Comparison of ENCODE assay signal across 1 cellular context in genomic region chr20:31835977-31836852, GRCh38.
A peak's percentile ranks its signal among the peaks of the same experiment; 100 is the strongest.
TF ChIP-seq lines count a peak whose summit lies in the region.

No MANE protein-coding gene starts in this region.

TF ChIP-seq in K562, 482 proteins besides CTCF, POLR2A, EP300 and RAD21 (continued from another document and continues in another):
- TF ChIP-seq ZBTB11 (CRISPR knock-in tag; IDR thresholded peaks at IDR 0.05) (no peak), SMARCC2 (IDR thresholded peaks at IDR 0.05; ENCODE audit: low read depth) (peak; percentile 85), DPF2 (IDR thresholded peaks at IDR 0.05) (peak; percentile 94), SP1 (CRISPR knock-in tag; IDR thresholded peaks at IDR 0.05) (peak; percentile 5; the same call in 1 of the 2 replicates), NFATC3 (IDR thresholded peaks at IDR 0.05) (no peak), CREB5 (CRISPR knock-in tag; IDR thresholded peaks at IDR 0.05) (no peak), ZNF717 (CRISPR knock-in tag; IDR thresholded peaks at IDR 0.05) (no peak), MXD1 (CRISPR knock-in tag; IDR thresholded peaks at IDR 0.05; ENCODE audit: borderline replicate concordance, poor library complexity, severe bottlenecking) (no peak), KAT7 (CRISPR knock-in tag; IDR thresholded peaks at IDR 0.05; ENCODE audit: borderline replicate concordance) (no peak), THAP12 (CRISPR knock-in tag; IDR thresholded peaks at IDR 0.05) (no peak), SREBF2 (CRISPR knock-in tag; IDR thresholded peaks at IDR 0.05) (no peak), ZNF592 (IDR thresholded peaks at IDR 0.05) (peak; percentile 85), ZNF41 (CRISPR knock-in tag; conservative IDR thresholded peaks at IDR 0.05) (no peak), RREB1 (CRISPR knock-in tag; IDR thresholded peaks at IDR 0.05) (no peak), SNRNP70 (optimal IDR thresholded peaks at IDR 0.05; ENCODE audit: low read depth, low read length) (no peak), MNT (conservative IDR thresholded peaks at IDR 0.05) (no peak), TAL1 (IDR thresholded peaks at IDR 0.05) (no peak), ZNF175 (CRISPR knock-in tag; IDR thresholded peaks at IDR 0.05; ENCODE audit: low read depth) (no peak), RBBP5 (IDR thresholded peaks at IDR 0.05; ENCODE audit: borderline replicate concordance, insufficient read depth, low read length, poor library complexity, severe bottlenecking) (no peak), MYBL2 (IDR thresholded peaks at IDR 0.05; ENCODE audit: low read depth) (no peak), MYBL2 (CRISPR knock-in tag; IDR thresholded peaks at IDR 0.05; ENCODE audit: borderline replicate concordance) (no peak), TBL1XR1 (IDR thresholded peaks at IDR 0.05; ENCODE audit: low read length in 2 of 2) (no peak), PHF8 (IDR thresholded peaks at IDR 0.05; ENCODE audit: borderline replicate concordance, low read length) (no peak), ZNF12 (CRISPR knock-in tag; IDR thresholded peaks at IDR 0.05) (no peak), TEAD4 (IDR thresholded peaks at IDR 0.05; ENCODE audit: low read length) (peak; percentile 40; the same call in 1 of the 2 replicates), TEAD4 (CRISPR knock-in tag; IDR thresholded peaks at IDR 0.05; ENCODE audit: borderline replicate concordance) (no peak), ERF (CRISPR knock-in tag; IDR thresholded peaks at IDR 0.05) (no peak), TEAD1 (CRISPR knock-in tag; IDR thresholded peaks at IDR 0.05) (peak in 1 of 2 experiments; percentile 69; a peak in 1 of 4 replicates), ZNF436 (CRISPR knock-in tag; IDR thresholded peaks at IDR 0.05) (no peak), GATAD2A (IDR thresholded peaks at IDR 0.05) (no peak), GABPA (tag; conservative IDR thresholded peaks at IDR 0.05; ENCODE audit: low read depth) (no peak), IRF1 (CRISPR knock-in tag; IDR thresholded peaks at IDR 0.05; ENCODE audit: borderline replicate concordance) (no peak), TOE1 (IDR thresholded peaks at IDR 0.05; ENCODE audit: borderline replicate concordance) (no peak), TOE1 (CRISPR knock-in tag; IDR thresholded peaks at IDR 0.05; ENCODE audit: borderline replicate concordance, low read depth) (no peak), RCOR1 (IDR thresholded peaks at IDR 0.05; ENCODE audit: borderline replicate concordance in 1 of 2, low read depth in 2 of 2, low read length in 2 of 2) (peak in 1 of 2 experiments; percentile 51; a peak in 1 of 4 replicates), ZBTB43 (CRISPR knock-in tag; IDR thresholded peaks at IDR 0.05) (0 out of 2 replicates have a peak, but pooled peaks have one; percentile 37)
